In the genomic region with DNA sequence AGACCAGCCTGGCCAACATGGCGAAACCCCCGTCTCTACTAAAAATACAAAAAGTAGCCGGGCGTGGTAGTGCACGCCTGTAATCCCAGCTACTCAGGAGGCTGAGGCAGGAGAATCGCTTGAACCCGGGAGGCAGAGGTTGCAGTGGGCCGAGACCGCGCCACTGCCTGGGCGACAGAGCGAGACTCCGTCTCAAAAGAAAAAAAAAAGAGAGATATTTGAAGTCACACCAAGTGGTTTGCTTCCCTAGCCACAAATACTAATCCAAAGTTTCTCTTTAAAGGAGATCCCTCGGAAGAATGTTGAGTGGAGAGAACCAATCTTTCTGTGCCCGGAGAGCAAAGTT, we compare ENCODE assay signal across 8 cellular contexts. TPM values are rescaled to one million over a fixed set of nuclear protein-coding genes. Genes with fewer than 3 reads are reported as not detected.
DNase-seq lines count a peak whose midpoint lies in the region; ATAC-seq and TF ChIP-seq lines count a peak whose summit lies in the region.
"Not testable (repeated sequence)": the region's sequence is repeated elsewhere in the genome, so short reads cannot be mapped to it uniquely, and the experiment has no call there.

No MANE protein-coding gene starts in this region.

- TF ChIP-seq CTCF in DOHH2 (IDR thresholded peaks at IDR 0.05; ENCODE audit: low read depth, low read length, poor library complexity, severe bottlenecking); OCI-LY1 (IDR thresholded peaks at IDR 0.05; ENCODE audit: low read length); cardiac muscle cell (IDR thresholded peaks at IDR 0.05; ENCODE audit: low read depth, low read length); psoas muscle (IDR thresholded peaks at IDR 0.05); upper lobe of left lung (IDR thresholded peaks at IDR 0.05): not testable (repeated sequence)

- not testable (repeated sequence) for H4K20me1 ChIP-seq in DOHH2 (ENCODE audit: control insufficient read depth, insufficient read depth, low read depth, low read length); OCI-LY1 (ENCODE audit: insufficient read depth, low read length)

- not testable (repeated sequence) for H3K9me3 ChIP-seq in DOHH2 (ENCODE audit: control insufficient read depth, insufficient read depth, low read length); OCI-LY1 (ENCODE audit: low read length); cardiac muscle cell (ENCODE audit: low read depth); mesodermal cell (ENCODE audit: control insufficient read depth, low read length); psoas muscle; upper lobe of left lung

- H3K27ac ChIP-seq in DOHH2 (ENCODE audit: low read depth, low read length); OCI-LY1 (ENCODE audit: low read depth, low read length, poor library complexity, severe bottlenecking); cardiac muscle cell; mesodermal cell (ENCODE audit: low read depth, low read length, severe bottlenecking): not testable (repeated sequence)
- H3K27ac ChIP-seq in psoas muscle (peak overlapping the region; percentile 72), upper lobe of left lung (peak overlapping the region; percentile 43 to 75 (median 58))

- H3K4me1 ChIP-seq in DOHH2 (ENCODE audit: control insufficient read depth, low read length) (peaks cover 37% of the 10 kb centered on the region), upper lobe of left lung (peaks cover 3 to 23% (median 12%) of the 10 kb centered on the region in 4 donors)
- H3K4me1 ChIP-seq in OCI-LY1 (ENCODE audit: insufficient read depth, low read length, severe bottlenecking); cardiac muscle cell (ENCODE audit: low read depth); mesodermal cell (ENCODE audit: control insufficient read depth, insufficient read depth, low read length, poor library complexity, severe bottlenecking); psoas muscle: not testable (repeated sequence)

- TF ChIP-seq POLR2A in upper lobe of left lung (IDR thresholded peaks at IDR 0.05): not testable (repeated sequence)

- H3K4me3 ChIP-seq in DOHH2 (ENCODE audit: low read length) (peak overlapping the region; percentile 83), OCI-LY1 (ENCODE audit: low read depth, low read length, poor library complexity, severe bottlenecking) (peak overlapping the region; percentile 73), cardiac muscle cell (peak overlapping the region; percentile 63), mesodermal cell (ENCODE audit: extremely low read depth, insufficient read depth, low read length, poor library complexity, severe bottlenecking) (peak overlapping the region; percentile 56), psoas muscle (peak overlapping the region; percentile 86), upper lobe of left lung (peak overlapping the region; percentile 49 to 80 (median 64))

- H3K36me3 ChIP-seq in DOHH2 (ENCODE audit: control insufficient read depth, low read length); OCI-LY1 (ENCODE audit: insufficient read depth, low read length); cardiac muscle cell; mesodermal cell (ENCODE audit: control insufficient read depth, insufficient read depth, low read length); upper lobe of left lung: not testable (repeated sequence)
- peaks cover 0 to 11% of the 10 kb centered on the region in 2 donors for H3K36me3 ChIP-seq in psoas muscle (ENCODE audit: insufficient read depth in 1 of 2, low read depth in 1 of 2)

- WGBS in mesodermal cell (ENCODE audit: insufficient coverage in 2 of 2), 2 experiments: 76 to 80% methylated on average over 8 to 10 of the region's 15 CpGs
- WGBS in psoas muscle, 3 donors: 41 to 60% (median 55%) methylated on average over 15 of the region's 15 CpGs
- WGBS in upper lobe of left lung, 2 donors: 51 to 66% methylated on average over 15 of the region's 15 CpGs

- not testable (repeated sequence) for H3K9me3 Mint-ChIP-seq in activated CD8-positive, alpha-beta memory T cell treated with anti-CD3 and anti-CD28 coated beads, Interleukin-2, amount 10 ng/mL, durations not matched to agents 7 days and 5 days (ENCODE audit: low read depth); central memory CD8-positive, alpha-beta T cell

- H3K4me2 ChIP-seq in DOHH2 (ENCODE audit: low read length) (peak overlapping the region; percentile 92), OCI-LY1 (ENCODE audit: low read length) (peak overlapping the region; percentile 72)

- intact Hi-C loops in psoas muscle (cut with DNase I): not testable (repeated sequence)

- H2AFZ ChIP-seq in OCI-LY1 (ENCODE audit: low read length): not testable (repeated sequence)

- not testable (repeated sequence) for ATAC-seq in activated CD8-positive, alpha-beta memory T cell treated with anti-CD3 and anti-CD28 coated beads, Interleukin-2, amount 10 ng/mL, durations not matched to agents 7 days and 5 days; central memory CD8-positive, alpha-beta T cell (replicated peaks; ENCODE audit: extremely low read depth, poor library complexity, severe bottlenecking); upper lobe of left lung (ENCODE audit: low FRiP score in 2 of 2)
- ATAC-seq in psoas muscle: peak in 1 of 4 donors; percentile 2

- peaks cover 12% of the 10 kb centered on the region for H3K4me1 Mint-ChIP-seq in activated CD8-positive, alpha-beta memory T cell treated with anti-CD3 and anti-CD28 coated beads, Interleukin-2, amount 10 ng/mL, durations not matched to agents 7 days and 5 days
- peaks cover 12% of the 10 kb centered on the region for H3K4me1 Mint-ChIP-seq in central memory CD8-positive, alpha-beta T cell

- H3F3A ChIP-seq in DOHH2 (ENCODE audit: control insufficient read depth, insufficient read depth): peaks cover 28% of the 10 kb centered on the region
- not testable (repeated sequence) for H3F3A ChIP-seq in OCI-LY1 (ENCODE audit: insufficient read depth, low read length)

- peak overlapping the region; percentile 46 for H3K27ac Mint-ChIP-seq in activated CD8-positive, alpha-beta memory T cell treated with anti-CD3 and anti-CD28 coated beads, Interleukin-2, amount 10 ng/mL, durations not matched to agents 7 days and 5 days
- peak overlapping the region; percentile 97 for H3K27ac Mint-ChIP-seq in central memory CD8-positive, alpha-beta T cell (ENCODE audit: low read depth)

- peak overlapping the region; percentile 83 for H3K4me3 Mint-ChIP-seq in activated CD8-positive, alpha-beta memory T cell treated with anti-CD3 and anti-CD28 coated beads, Interleukin-2, amount 10 ng/mL, durations not matched to agents 7 days and 5 days
- H3K4me3 Mint-ChIP-seq in central memory CD8-positive, alpha-beta T cell: peak overlapping the region; percentile 95

- CTCF ChIA-PET in activated CD8-positive, alpha-beta memory T cell treated with anti-CD3 and anti-CD28 coated beads, Interleukin-2, amount 10 ng/mL, durations not matched to agents 7 days and 5 days (lab: Charles Lee): interaction anchor here (1.0 kb wide), 1 partner anchor 44 kb away, joined by 3 read pairs; no protein-coding TSS in a partner anchor

- not testable (repeated sequence) for H3K36me3 Mint-ChIP-seq in activated CD8-positive, alpha-beta memory T cell treated with anti-CD3 and anti-CD28 coated beads, Interleukin-2, amount 10 ng/mL, durations not matched to agents 7 days and 5 days; central memory CD8-positive, alpha-beta T cell (ENCODE audit: insufficient read depth)

- not testable (repeated sequence) for TF ChIP-seq EP300 in upper lobe of left lung (IDR thresholded peaks at IDR 0.05)

- not testable (repeated sequence) for H3K79me2 ChIP-seq in DOHH2 (ENCODE audit: control insufficient read depth, low read length); OCI-LY1 (ENCODE audit: insufficient read depth, low read length)

- H3K9ac ChIP-seq in OCI-LY1 (ENCODE audit: low read length): not testable (repeated sequence)

- not testable (repeated sequence) for H3K9me2 ChIP-seq in DOHH2 (replicated peaks; ENCODE audit: control insufficient read depth, low read length); OCI-LY1 (ENCODE audit: low read depth, low read length)

- DNase-seq in activated CD8-positive, alpha-beta memory T cell treated with anti-CD3 and anti-CD28 coated beads, Interleukin-2, amount 10 ng/mL, durations not matched to agents 7 days and 5 days; central memory CD8-positive, alpha-beta T cell (ENCODE audit: low spot score in 2 of 2); cardiac muscle cell (ENCODE audit: low read depth in 1 of 2, low spot score in 1 of 2); psoas muscle; upper lobe of left lung: not testable (repeated sequence)

- H3K27me3 Mint-ChIP-seq in activated CD8-positive, alpha-beta memory T cell treated with anti-CD3 and anti-CD28 coated beads, Interleukin-2, amount 10 ng/mL, durations not matched to agents 7 days and 5 days; central memory CD8-positive, alpha-beta T cell: not testable (repeated sequence)

- H3K27me3 ChIP-seq in DOHH2 (ENCODE audit: control insufficient read depth, low read length); OCI-LY1 (ENCODE audit: insufficient read depth, low read length); psoas muscle (ENCODE audit: insufficient read depth in 3 of 3, low read length in 2 of 3); upper lobe of left lung: not testable (repeated sequence)
- peaks cover 19% of the 10 kb centered on the region for H3K27me3 ChIP-seq in cardiac muscle cell

RNA-seq across cellular contexts. Expression of a gene that starts 0.7 kb away (rescaled TPM):
- 1 to 10 TPM; 1.6 to 2.2 TPM for total RNA-seq in activated CD8-positive, alpha-beta memory T cell treated with anti-CD3 and anti-CD28 coated beads, Interleukin-2, amount 10 ng/mL, durations not matched to agents 7 days and 5 days
- total RNA-seq in cardiac muscle cell (5.9 and 11.8 TPM in 2 replicates), psoas muscle (10 to 100 TPM in 1 of 4 donors, 1 to 10 TPM in 3; 5.5 to 14.2 (median 7.8) TPM), upper lobe of left lung (10 to 100 TPM in 1 of 6 donors, 1 to 10 TPM in 5; 4.4 to 18.7 (median 6.7) TPM)
- polyA plus RNA-seq in cardiac muscle cell (12.0 and 13.4 TPM in 2 replicates), psoas muscle (10 to 100 TPM in 2 of 3 donors, 1 to 10 TPM in 1; 6.6 to 11.4 (median 11.0) TPM)
- 3.2 TPM for polyA plus RNA-seq in mesodermal cell (2013, experiment 1 of 2)
- polyA plus RNA-seq in mesodermal cell (2013, experiment 2 of 2): 3.8 TPM

RNA-seq across cellular contexts. Expression of a gene that starts 0.7 kb away (rescaled TPM):
- not detected for total RNA-seq in activated CD8-positive, alpha-beta memory T cell treated with anti-CD3 and anti-CD28 coated beads, Interleukin-2, amount 10 ng/mL, durations not matched to agents 7 days and 5 days
- total RNA-seq in cardiac muscle cell: 0.06 and 0.70 TPM in 2 replicates
- polyA plus RNA-seq in cardiac muscle cell: 0.59 and 0.73 TPM in 2 replicates
- polyA plus RNA-seq in mesodermal cell (2013, experiment 1 of 2): not detected
- not detected for polyA plus RNA-seq in mesodermal cell (2013, experiment 2 of 2)
- not detected for total RNA-seq in psoas muscle
- polyA plus RNA-seq in psoas muscle: under 1 TPM in 1 of 3 donors, not detected in 2; 0.03 TPM
- 1 to 10 TPM in 4 of 6 donors, under 1 TPM in 2; 0.31 to 7.2 (median 1.9) TPM for total RNA-seq in upper lobe of left lung

RNA-seq across cellular contexts. Expression of a gene that starts 10.7 kb away (rescaled TPM):
- total RNA-seq in activated CD8-positive, alpha-beta memory T cell treated with anti-CD3 and anti-CD28 coated beads, Interleukin-2, amount 10 ng/mL, durations not matched to agents 7 days and 5 days: under 1 TPM in 1 of 2 experiments, not detected in 1; 0.12 TPM
- total RNA-seq in cardiac muscle cell (0.32 and 0.57 TPM in 2 replicates), psoas muscle (1 to 10 TPM in 3 of 4 donors, under 1 TPM in 1; 0.79 to 6.3 (median 3.3) TPM), upper lobe of left lung (1 to 10 TPM in 3 of 6 donors, under 1 TPM in 2, not detected in 1; 0.29 to 3.8 (median 1.1) TPM)
- polyA plus RNA-seq in cardiac muscle cell (0.09 and 0.85 TPM in 2 replicates), psoas muscle (1 to 10 TPM; 2.3 to 8.3 (median 6.9) TPM)
- polyA plus RNA-seq in mesodermal cell (2013, experiment 1 of 2): 0.22 TPM
- polyA plus RNA-seq in mesodermal cell (2013, experiment 2 of 2): 0.25 TPM

RNA-seq across cellular contexts. Expression of a gene that starts 34.6 kb away (rescaled TPM):
- total RNA-seq in activated CD8-positive, alpha-beta memory T cell treated with anti-CD3 and anti-CD28 coated beads, Interleukin-2, amount 10 ng/mL, durations not matched to agents 7 days and 5 days: 1 to 10 TPM in 1 of 2 experiments, under 1 TPM in 1; 0.55 to 2.5 TPM
- total RNA-seq in cardiac muscle cell (24.4 and 33.8 TPM in 2 replicates), psoas muscle (1 to 10 TPM in 2 of 4 donors, under 1 TPM in 2; 0.40 to 2.1 (median 0.81) TPM), upper lobe of left lung (1 to 10 TPM; 1.4 to 4.7 (median 3.2) TPM)
- polyA plus RNA-seq in cardiac muscle cell (12.5 and 23.1 TPM in 2 replicates), psoas muscle (under 1 TPM; 0.20 to 0.32 (median 0.26) TPM)
- 9.3 TPM for polyA plus RNA-seq in mesodermal cell (2013, experiment 1 of 2)
- 7.5 TPM for polyA plus RNA-seq in mesodermal cell (2013, experiment 2 of 2)
